In genomic region chr10:70567603-70568002, GRCh38 we compare ENCODE assay signal across 18 cellular contexts. TPM values are rescaled to one million over a fixed set of nuclear protein-coding genes. Genes with fewer than 3 reads are reported as not detected.
DNase-seq lines count a peak whose midpoint lies in the region.
"Had no signal": no experiment of that assay in that cellular context is flagged by ENCODE, and none has a peak within 500 bp of the region (broad histone marks: within the 10 kb centered on the region; RNA-seq: fewer than 3 reads in every experiment).

No MANE protein-coding gene starts in this region.

- peaks cover 7% of the 10 kb centered on the region for H3K4me1 Mint-ChIP-seq in activated T-helper 1 cell treated with anti-CD3 and anti-CD28 coated beads, Interleukin-12 subunit alpha, Interleukin-12 subunit beta, Interleukin-2, Interleukin-4 antibody, amounts not matched to agents 30 ng/mL and 10 ng/mL and 1 ng/mL, durations not matched to agents 14 hours and 24 hours and 36 hours (ENCODE audit: low read depth)

- no peak overlapping the region for H3K27ac Mint-ChIP-seq in activated T-helper 1 cell treated with anti-CD3 and anti-CD28 coated beads, Interleukin-12 subunit alpha, Interleukin-12 subunit beta, Interleukin-2, Interleukin-4 antibody, amounts not matched to agents 30 ng/mL and 10 ng/mL and 1 ng/mL, durations not matched to agents 14 hours and 24 hours and 36 hours

- H3K9me3 Mint-ChIP-seq in activated T-helper 1 cell treated with anti-CD3 and anti-CD28 coated beads, Interleukin-12 subunit alpha, Interleukin-12 subunit beta, Interleukin-2, Interleukin-4 antibody, amounts not matched to agents 30 ng/mL and 10 ng/mL and 1 ng/mL, durations not matched to agents 14 hours and 24 hours and 36 hours, result no peaks in the 10 kb centered on the region

- intact Hi-C loops in activated T-helper 1 cell treated with anti-CD3 and anti-CD28 coated beads, Interleukin-12 subunit alpha, Interleukin-12 subunit beta, Interleukin-2, Interleukin-4 antibody, amounts not matched to agents 30 ng/mL and 10 ng/mL and 1 ng/mL, durations not matched to agents 14 hours and 24 hours and 36 hours (cut with micrococcal nuclease), result no loop called here

- no peaks in the 10 kb centered on the region for H3K36me3 Mint-ChIP-seq in activated T-helper 1 cell treated with anti-CD3 and anti-CD28 coated beads, Interleukin-12 subunit alpha, Interleukin-12 subunit beta, Interleukin-2, Interleukin-4 antibody, amounts not matched to agents 30 ng/mL and 10 ng/mL and 1 ng/mL, durations not matched to agents 14 hours and 24 hours and 36 hours (ENCODE audit: low read depth)

- peaks cover 15% of the 10 kb centered on the region for H3K27me3 Mint-ChIP-seq in activated T-helper 1 cell treated with anti-CD3 and anti-CD28 coated beads, Interleukin-12 subunit alpha, Interleukin-12 subunit beta, Interleukin-2, Interleukin-4 antibody, amounts not matched to agents 30 ng/mL and 10 ng/mL and 1 ng/mL, durations not matched to agents 14 hours and 24 hours and 36 hours (ENCODE audit: insufficient read depth)

- no peak overlapping the region for H3K4me3 Mint-ChIP-seq in activated T-helper 1 cell treated with anti-CD3 and anti-CD28 coated beads, Interleukin-12 subunit alpha, Interleukin-12 subunit beta, Interleukin-2, Interleukin-4 antibody, amounts not matched to agents 30 ng/mL and 10 ng/mL and 1 ng/mL, durations not matched to agents 14 hours and 24 hours and 36 hours

- DNase-seq in DMS53 (lab: John Stamatoyannopoulos, UW), result peak; percentile 18
- DNase-seq in DMS53 treated with DMSO at 0.1 percent for 48 hours (lab: John Stamatoyannopoulos, UW; ENCODE audit: unreplicated experiment), result no peak
- peak; percentile 3 for DNase-seq in COLO668 (lab: John Stamatoyannopoulos, UW; ENCODE audit: unreplicated experiment)
- DNase-seq in NCI-H345 treated with DMSO at 0.1 percent for 48 hours (lab: John Stamatoyannopoulos, UW; ENCODE audit: unreplicated experiment), result peak; percentile 68
- DNase-seq in islet precursor cell, result peak; percentile 48
- no peak for DNase-seq in LoVo (ENCODE audit: low spot score)
- no peak for DNase-seq in DMS114 treated with DMSO at 0.1 percent for 48 hours (lab: John Stamatoyannopoulos, UW; ENCODE audit: unreplicated experiment)
- no peak for DNase-seq in activated T-helper 1 cell treated with anti-CD3 and anti-CD28 coated beads, Interleukin-12 subunit alpha, Interleukin-12 subunit beta, Interleukin-2, Interleukin-4 antibody, amounts not matched to agents 30 ng/mL and 10 ng/mL and 1 ng/mL, durations not matched to agents 14 hours and 24 hours and 36 hours (ENCODE audit: low spot score)
- DNase-seq: 8988T; GF-D8; NCI-H1048; NCI-H2029 treated with DMSO at 0.1 percent for 48 hours; NCI-H446 treated with DMSO at 0.1 percent for 48 hours; NK-92 treated with Interleukin-12 subunit alpha and Interleukin-12 subunit beta, amount 100 ng/mL, for 24 hours; SW 1271 had no signal

RNA-seq across cellular contexts. Expression of gene PRF1, which starts 34.9 kb away (rescaled TPM):
- total RNA-seq in activated T-helper 1 cell treated with anti-CD3 and anti-CD28 coated beads, Interleukin-12 subunit alpha, Interleukin-12 subunit beta, Interleukin-2, Interleukin-4 antibody, amounts not matched to agents 30 ng/mL and 10 ng/mL and 1 ng/mL, durations not matched to agents 14 hours and 24 hours and 36 hours, result 100 and 103 TPM in 2 replicates
- total RNA-seq: H4, M059J, SJSA1 had no signal

Comparison
In these comparisons a context has a peak if more than half of its experiments do, and no peak if none do; other contexts are left out.
1. DNase-seq: peak in DMS53 (single experiment), COLO668 (single experiment), NCI-H345 treated with DMSO at 0.1 percent for 48 hours (single experiment) and islet precursor cell (single experiment); none in DMS53 treated with DMSO at 0.1 percent for 48 hours (single experiment), LoVo (single experiment), DMS114 treated with DMSO at 0.1 percent for 48 hours (single experiment) and activated T-helper 1 cell treated with anti-CD3 and anti-CD28 coated beads, Interleukin-12 subunit alpha, Interleukin-12 subunit beta, Interleukin-2, Interleukin-4 antibody, amounts not matched to agents 30 ng/mL and 10 ng/mL and 1 ng/mL, durations not matched to agents 14 hours and 24 hours and 36 hours (single experiment).